In the genomic region with DNA sequence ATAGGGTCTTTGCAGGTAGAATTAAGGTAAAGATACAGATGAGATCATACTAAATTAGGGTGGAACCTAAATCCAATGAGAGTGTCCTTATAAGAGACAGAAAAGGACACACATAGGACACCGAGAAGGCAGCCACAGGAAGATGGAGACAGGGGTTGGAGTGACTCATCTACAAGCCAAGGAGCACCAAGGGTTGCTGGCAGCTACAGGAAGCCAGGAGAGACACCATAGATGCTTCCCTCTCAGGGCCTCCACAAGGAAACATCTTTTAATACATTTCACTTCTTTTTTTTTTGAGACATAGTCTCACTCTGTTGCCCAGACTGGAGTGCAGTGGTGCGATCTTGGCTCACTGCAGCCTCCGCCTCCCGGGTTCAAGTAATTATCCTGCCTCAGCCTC, we compare ENCODE assay signal across 2 cellular contexts.
A peak's percentile ranks its signal among the peaks of the same experiment; 100 is the strongest.
TF ChIP-seq lines count a peak whose summit lies in the region.

No MANE protein-coding gene starts in this region.

TF ChIP-seq in HCT116, 20 proteins besides CTCF, POLR2A, EP300 and RAD21:
- no peak for TF ChIP-seq CEBPB (IDR thresholded peaks at IDR 0.05; ENCODE audit: low read depth)
- TF ChIP-seq, protein P1, sequence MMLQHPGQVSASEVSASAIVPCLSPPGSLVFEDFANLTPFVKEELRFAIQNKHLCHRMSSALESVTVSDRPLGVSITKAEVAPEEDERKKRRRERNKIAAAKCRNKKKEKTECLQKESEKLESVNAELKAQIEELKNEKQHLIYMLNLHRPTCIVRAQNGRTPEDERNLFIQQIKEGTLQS (IDR thresholded peaks at IDR 0.05), result no peak
- no peak for TF ChIP-seq SIN3A (IDR thresholded peaks at IDR 0.05; ENCODE audit: low read depth)
- TF ChIP-seq CBX3 (IDR thresholded peaks at IDR 0.05; ENCODE audit: low read depth), result no peak
- TF ChIP-seq YY1 (IDR thresholded peaks at IDR 0.05; ENCODE audit: extremely low read depth, insufficient replicate concordance, low read depth, low read length), result no peak
- TF ChIP-seq SRF (IDR thresholded peaks at IDR 0.05; ENCODE audit: low read depth), result no peak
- peak; percentile 28; the same call in 1 of the 2 replicates for TF ChIP-seq FOSL1 (IDR thresholded peaks at IDR 0.05; ENCODE audit: low read depth)
- TF ChIP-seq, protein P2, sequence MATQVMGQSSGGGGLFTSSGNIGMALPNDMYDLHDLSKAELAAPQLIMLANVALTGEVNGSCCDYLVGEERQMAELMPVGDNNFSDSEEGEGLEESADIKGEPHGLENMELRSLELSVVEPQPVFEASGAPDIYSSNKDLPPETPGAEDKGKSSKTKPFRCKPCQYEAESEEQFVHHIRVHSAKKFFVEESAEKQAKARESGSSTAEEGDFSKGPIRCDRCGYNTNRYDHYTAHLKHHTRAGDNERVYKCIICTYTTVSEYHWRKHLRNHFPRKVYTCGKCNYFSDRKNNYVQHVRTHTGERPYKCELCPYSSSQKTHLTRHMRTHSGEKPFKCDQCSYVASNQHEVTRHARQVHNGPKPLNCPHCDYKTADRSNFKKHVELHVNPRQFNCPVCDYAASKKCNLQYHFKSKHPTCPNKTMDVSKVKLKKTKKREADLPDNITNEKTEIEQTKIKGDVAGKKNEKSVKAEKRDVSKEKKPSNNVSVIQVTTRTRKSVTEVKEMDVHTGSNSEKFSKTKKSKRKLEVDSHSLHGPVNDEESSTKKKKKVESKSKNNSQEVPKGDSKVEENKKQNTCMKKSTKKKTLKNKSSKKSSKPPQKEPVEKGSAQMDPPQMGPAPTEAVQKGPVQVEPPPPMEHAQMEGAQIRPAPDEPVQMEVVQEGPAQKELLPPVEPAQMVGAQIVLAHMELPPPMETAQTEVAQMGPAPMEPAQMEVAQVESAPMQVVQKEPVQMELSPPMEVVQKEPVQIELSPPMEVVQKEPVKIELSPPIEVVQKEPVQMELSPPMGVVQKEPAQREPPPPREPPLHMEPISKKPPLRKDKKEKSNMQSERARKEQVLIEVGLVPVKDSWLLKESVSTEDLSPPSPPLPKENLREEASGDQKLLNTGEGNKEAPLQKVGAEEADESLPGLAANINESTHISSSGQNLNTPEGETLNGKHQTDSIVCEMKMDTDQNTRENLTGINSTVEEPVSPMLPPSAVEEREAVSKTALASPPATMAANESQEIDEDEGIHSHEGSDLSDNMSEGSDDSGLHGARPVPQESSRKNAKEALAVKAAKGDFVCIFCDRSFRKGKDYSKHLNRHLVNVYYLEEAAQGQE (IDR thresholded peaks at IDR 0.05; ENCODE audit: low read depth), result no peak

TF ChIP-seq in K562, 482 proteins besides CTCF, POLR2A, EP300 and RAD21 (continues in another document):
- no peak for TF ChIP-seq NONO (IDR thresholded peaks at IDR 0.05; ENCODE audit: low read depth in 2 of 2, low read length in 1 of 2)
- no peak for TF ChIP-seq ZEB2 (IDR thresholded peaks at IDR 0.05)
- TF ChIP-seq, protein P3, sequence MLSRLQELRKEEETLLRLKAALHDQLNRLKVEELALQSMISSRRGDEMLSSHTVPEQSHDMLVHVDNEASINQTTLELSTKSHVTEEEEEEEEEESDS (CRISPR knock-in tag; IDR thresholded peaks at IDR 0.05), result no peak
- TF ChIP-seq, protein P4, sequence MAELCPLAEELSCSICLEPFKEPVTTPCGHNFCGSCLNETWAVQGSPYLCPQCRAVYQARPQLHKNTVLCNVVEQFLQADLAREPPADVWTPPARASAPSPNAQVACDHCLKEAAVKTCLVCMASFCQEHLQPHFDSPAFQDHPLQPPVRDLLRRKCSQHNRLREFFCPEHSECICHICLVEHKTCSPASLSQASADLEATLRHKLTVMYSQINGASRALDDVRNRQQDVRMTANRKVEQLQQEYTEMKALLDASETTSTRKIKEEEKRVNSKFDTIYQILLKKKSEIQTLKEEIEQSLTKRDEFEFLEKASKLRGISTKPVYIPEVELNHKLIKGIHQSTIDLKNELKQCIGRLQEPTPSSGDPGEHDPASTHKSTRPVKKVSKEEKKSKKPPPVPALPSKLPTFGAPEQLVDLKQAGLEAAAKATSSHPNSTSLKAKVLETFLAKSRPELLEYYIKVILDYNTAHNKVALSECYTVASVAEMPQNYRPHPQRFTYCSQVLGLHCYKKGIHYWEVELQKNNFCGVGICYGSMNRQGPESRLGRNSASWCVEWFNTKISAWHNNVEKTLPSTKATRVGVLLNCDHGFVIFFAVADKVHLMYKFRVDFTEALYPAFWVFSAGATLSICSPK (IDR thresholded peaks at IDR 0.05; ENCODE audit: borderline replicate concordance), result no peak
- TF ChIP-seq, protein P5, sequence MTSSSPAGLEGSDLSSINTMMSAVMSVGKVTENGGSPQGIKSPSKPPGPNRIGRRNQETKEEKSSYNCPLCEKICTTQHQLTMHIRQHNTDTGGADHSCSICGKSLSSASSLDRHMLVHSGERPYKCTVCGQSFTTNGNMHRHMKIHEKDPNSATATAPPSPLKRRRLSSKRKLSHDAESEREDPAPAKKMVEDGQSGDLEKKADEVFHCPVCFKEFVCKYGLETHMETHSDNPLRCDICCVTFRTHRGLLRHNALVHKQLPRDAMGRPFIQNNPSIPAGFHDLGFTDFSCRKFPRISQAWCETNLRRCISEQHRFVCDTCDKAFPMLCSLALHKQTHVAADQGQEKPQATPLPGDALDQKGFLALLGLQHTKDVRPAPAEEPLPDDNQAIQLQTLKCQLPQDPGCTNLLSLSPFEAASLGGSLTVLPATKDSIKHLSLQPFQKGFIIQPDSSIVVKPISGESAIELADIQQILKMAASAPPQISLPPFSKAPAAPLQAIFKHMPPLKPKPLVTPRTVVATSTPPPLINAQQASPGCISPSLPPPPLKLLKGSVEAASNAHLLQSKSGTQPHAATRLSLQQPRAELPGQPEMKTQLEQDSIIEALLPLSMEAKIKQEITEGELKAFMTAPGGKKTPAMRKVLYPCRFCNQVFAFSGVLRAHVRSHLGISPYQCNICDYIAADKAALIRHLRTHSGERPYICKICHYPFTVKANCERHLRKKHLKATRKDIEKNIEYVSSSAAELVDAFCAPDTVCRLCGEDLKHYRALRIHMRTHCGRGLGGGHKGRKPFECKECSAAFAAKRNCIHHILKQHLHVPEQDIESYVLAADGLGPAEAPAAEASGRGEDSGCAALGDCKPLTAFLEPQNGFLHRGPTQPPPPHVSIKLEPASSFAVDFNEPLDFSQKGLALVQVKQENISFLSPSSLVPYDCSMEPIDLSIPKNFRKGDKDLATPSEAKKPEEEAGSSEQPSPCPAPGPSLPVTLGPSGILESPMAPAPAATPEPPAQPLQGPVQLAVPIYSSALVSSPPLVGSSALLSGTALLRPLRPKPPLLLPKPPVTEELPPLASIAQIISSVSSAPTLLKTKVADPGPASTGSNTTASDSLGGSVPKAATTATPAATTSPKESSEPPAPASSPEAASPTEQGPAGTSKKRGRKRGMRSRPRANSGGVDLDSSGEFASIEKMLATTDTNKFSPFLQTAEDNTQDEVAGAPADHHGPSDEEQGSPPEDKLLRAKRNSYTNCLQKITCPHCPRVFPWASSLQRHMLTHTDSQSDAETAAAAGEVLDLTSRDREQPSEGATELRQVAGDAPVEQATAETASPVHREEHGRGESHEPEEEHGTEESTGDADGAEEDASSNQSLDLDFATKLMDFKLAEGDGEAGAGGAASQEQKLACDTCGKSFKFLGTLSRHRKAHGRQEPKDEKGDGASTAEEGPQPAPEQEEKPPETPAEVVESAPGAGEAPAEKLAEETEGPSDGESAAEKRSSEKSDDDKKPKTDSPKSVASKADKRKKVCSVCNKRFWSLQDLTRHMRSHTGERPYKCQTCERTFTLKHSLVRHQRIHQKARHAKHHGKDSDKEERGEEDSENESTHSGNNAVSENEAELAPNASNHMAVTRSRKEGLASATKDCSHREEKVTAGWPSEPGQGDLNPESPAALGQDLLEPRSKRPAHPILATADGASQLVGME (CRISPR knock-in tag; IDR thresholded peaks at IDR 0.05), result no peak
- no peak for TF ChIP-seq ELF2 (CRISPR knock-in tag; IDR thresholded peaks at IDR 0.05)
- no peak for TF ChIP-seq IFI16 (CRISPR knock-in tag; IDR thresholded peaks at IDR 0.05)
- no peak for TF ChIP-seq JUNB (CRISPR knock-in tag; conservative IDR thresholded peaks at IDR 0.05)
- no peak for TF ChIP-seq PRMT5 (CRISPR knock-in tag; IDR thresholded peaks at IDR 0.05)
- peak; percentile 43; the same call in 1 of the 2 replicates for TF ChIP-seq JUND (IDR thresholded peaks at IDR 0.05; ENCODE audit: borderline replicate concordance, low read depth, low read length)
- TF ChIP-seq JUND (tag; IDR thresholded peaks at IDR 0.05; ENCODE audit: borderline replicate concordance, low read depth, low read length), result peak; percentile 18; the same call in 1 of the 3 replicates
- TF ChIP-seq GABPB1 (CRISPR knock-in tag; IDR thresholded peaks at IDR 0.05), result no peak
- TF ChIP-seq ETV5 (CRISPR knock-in tag; IDR thresholded peaks at IDR 0.05; ENCODE audit: low read depth), result no peak
- no peak for TF ChIP-seq OTX1 (CRISPR knock-in tag; IDR thresholded peaks at IDR 0.05)
- TF ChIP-seq CBX1 (IDR thresholded peaks at IDR 0.05; ENCODE audit: low read depth), result no peak
- TF ChIP-seq, protein P6, sequence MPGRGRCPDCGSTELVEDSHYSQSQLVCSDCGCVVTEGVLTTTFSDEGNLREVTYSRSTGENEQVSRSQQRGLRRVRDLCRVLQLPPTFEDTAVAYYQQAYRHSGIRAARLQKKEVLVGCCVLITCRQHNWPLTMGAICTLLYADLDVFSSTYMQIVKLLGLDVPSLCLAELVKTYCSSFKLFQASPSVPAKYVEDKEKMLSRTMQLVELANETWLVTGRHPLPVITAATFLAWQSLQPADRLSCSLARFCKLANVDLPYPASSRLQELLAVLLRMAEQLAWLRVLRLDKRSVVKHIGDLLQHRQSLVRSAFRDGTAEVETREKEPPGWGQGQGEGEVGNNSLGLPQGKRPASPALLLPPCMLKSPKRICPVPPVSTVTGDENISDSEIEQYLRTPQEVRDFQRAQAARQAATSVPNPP (IDR thresholded peaks at IDR 0.05; ENCODE audit: borderline replicate concordance, insufficient read depth, insufficient read length), result no peak
- TF ChIP-seq, protein P7, sequence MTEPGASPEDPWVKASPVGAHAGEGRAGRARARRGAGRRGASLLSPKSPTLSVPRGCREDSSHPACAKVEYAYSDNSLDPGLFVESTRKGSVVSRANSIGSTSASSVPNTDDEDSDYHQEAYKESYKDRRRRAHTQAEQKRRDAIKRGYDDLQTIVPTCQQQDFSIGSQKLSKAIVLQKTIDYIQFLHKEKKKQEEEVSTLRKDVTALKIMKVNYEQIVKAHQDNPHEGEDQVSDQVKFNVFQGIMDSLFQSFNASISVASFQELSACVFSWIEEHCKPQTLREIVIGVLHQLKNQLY (CRISPR knock-in tag; conservative IDR thresholded peaks at IDR 0.05), result no peak
- TF ChIP-seq, protein P8, sequence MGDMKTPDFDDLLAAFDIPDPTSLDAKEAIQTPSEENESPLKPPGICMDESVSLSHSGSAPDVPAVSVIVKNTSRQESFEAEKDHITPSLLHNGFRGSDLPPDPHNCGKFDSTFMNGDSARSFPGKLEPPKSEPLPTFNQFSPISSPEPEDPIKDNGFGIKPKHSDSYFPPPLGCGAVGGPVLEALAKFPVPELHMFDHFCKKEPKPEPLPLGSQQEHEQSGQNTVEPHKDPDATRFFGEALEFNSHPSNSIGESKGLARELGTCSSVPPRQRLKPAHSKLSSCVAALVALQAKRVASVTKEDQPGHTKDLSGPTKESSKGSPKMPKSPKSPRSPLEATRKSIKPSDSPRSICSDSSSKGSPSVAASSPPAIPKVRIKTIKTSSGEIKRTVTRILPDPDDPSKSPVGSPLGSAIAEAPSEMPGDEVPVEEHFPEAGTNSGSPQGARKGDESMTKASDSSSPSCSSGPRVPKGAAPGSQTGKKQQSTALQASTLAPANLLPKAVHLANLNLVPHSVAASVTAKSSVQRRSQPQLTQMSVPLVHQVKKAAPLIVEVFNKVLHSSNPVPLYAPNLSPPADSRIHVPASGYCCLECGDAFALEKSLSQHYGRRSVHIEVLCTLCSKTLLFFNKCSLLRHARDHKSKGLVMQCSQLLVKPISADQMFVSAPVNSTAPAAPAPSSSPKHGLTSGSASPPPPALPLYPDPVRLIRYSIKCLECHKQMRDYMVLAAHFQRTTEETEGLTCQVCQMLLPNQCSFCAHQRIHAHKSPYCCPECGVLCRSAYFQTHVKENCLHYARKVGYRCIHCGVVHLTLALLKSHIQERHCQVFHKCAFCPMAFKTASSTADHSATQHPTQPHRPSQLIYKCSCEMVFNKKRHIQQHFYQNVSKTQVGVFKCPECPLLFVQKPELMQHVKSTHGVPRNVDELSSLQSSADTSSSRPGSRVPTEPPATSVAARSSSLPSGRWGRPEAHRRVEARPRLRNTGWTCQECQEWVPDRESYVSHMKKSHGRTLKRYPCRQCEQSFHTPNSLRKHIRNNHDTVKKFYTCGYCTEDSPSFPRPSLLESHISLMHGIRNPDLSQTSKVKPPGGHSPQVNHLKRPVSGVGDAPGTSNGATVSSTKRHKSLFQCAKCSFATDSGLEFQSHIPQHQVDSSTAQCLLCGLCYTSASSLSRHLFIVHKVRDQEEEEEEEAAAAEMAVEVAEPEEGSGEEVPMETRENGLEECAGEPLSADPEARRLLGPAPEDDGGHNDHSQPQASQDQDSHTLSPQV (IDR thresholded peaks at IDR 0.05), result peak; percentile 55; the same call in 1 of the 2 replicates
- TF ChIP-seq MCM3 (IDR thresholded peaks at IDR 0.05), result no peak
- TF ChIP-seq GATAD2A (IDR thresholded peaks at IDR 0.05), result no peak
- TF ChIP-seq, protein P1 (IDR thresholded peaks at IDR 0.05), result peak; percentile 49; the same call in 1 of the 2 replicates
- TF ChIP-seq, protein P1 (CRISPR knock-in tag; conservative IDR thresholded peaks at IDR 0.05), result no peak
- no peak for TF ChIP-seq BRD9 (IDR thresholded peaks at IDR 0.05; ENCODE audit: low read depth, partially characterized antibody)
- TF ChIP-seq ELF1 (tag; IDR thresholded peaks at IDR 0.05), result no peak
- TF ChIP-seq EZH2 (IDR thresholded peaks at IDR 0.05; ENCODE audit: borderline replicate concordance, low read depth, low read length), result no peak
- TF ChIP-seq NBN (IDR thresholded peaks at IDR 0.05; ENCODE audit: low read depth), result no peak
- TF ChIP-seq, protein P9, sequence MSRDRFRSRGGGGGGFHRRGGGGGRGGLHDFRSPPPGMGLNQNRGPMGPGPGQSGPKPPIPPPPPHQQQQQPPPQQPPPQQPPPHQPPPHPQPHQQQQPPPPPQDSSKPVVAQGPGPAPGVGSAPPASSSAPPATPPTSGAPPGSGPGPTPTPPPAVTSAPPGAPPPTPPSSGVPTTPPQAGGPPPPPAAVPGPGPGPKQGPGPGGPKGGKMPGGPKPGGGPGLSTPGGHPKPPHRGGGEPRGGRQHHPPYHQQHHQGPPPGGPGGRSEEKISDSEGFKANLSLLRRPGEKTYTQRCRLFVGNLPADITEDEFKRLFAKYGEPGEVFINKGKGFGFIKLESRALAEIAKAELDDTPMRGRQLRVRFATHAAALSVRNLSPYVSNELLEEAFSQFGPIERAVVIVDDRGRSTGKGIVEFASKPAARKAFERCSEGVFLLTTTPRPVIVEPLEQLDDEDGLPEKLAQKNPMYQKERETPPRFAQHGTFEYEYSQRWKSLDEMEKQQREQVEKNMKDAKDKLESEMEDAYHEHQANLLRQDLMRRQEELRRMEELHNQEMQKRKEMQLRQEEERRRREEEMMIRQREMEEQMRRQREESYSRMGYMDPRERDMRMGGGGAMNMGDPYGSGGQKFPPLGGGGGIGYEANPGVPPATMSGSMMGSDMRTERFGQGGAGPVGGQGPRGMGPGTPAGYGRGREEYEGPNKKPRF (IDR thresholded peaks at IDR 0.05; ENCODE audit: low read depth, low read length), result no peak
